In genomic region chr3:64440498-64440897, GRCh38 we compare ENCODE assay signal across 11 cellular contexts.
DNase-seq lines count a peak whose midpoint lies in the region; ATAC-seq and TF ChIP-seq lines count a peak whose summit lies in the region.
"Had no signal": no experiment of that assay in that cellular context is flagged by ENCODE, and none has a peak within 500 bp of the region (broad histone marks: within the 10 kb centered on the region; RNA-seq: fewer than 3 reads in every experiment).

No MANE protein-coding gene starts in this region.

- CTCF ChIA-PET in Calu3 (lab: Charles Lee), result no interaction called here

- H3K36me3 Mint-ChIP-seq in Calu3 (ENCODE audit: insufficient read depth, unreplicated experiment), result peaks cover 3% of the 10 kb centered on the region
- H3K36me3 Mint-ChIP-seq: activated naive CD8-positive, alpha-beta T cell treated with anti-CD3 and anti-CD28 coated beads, Interleukin-2, amount 10 ng/mL, durations not matched to agents 7 days and 5 days had no signal

- intact Hi-C loops in Calu3 (cut with micrococcal nuclease; ENCODE audit: unreplicated experiment), result no loop called here
- intact Hi-C loops in posterior vena cava (cut with DNase I), result no loop called here

- no peaks in the 10 kb centered on the region for H3K9me3 Mint-ChIP-seq in Calu3 (ENCODE audit: low read depth, unreplicated experiment)

- peak overlapping the region; percentile 36 for H3K27ac Mint-ChIP-seq in Calu3 (ENCODE audit: unreplicated experiment)
- H3K27ac Mint-ChIP-seq: activated naive CD8-positive, alpha-beta T cell treated with anti-CD3 and anti-CD28 coated beads, Interleukin-2, amount 10 ng/mL, durations not matched to agents 7 days and 5 days had no signal

- H3K27me3 Mint-ChIP-seq in Calu3 (ENCODE audit: unreplicated experiment), result no peaks in the 10 kb centered on the region

- ATAC-seq in GM21526 (IDR thresholded peaks at IDR 0.05; ENCODE audit: low FRiP score, unreplicated experiment), result no peak

- DNase-seq in Calu3, result peak; percentile 65
- peak; percentile 43 for DNase-seq in LHCN-M2 (ENCODE audit: low read depth)
- DNase-seq in dedifferentiated amniotic fluid mesenchymal stem cell (ENCODE audit: extremely low spot score), result peak; percentile 32
- peak; percentile 42 for DNase-seq in myocyte (ENCODE audit: low read depth)
- DNase-seq in DMS153 (lab: John Stamatoyannopoulos, UW), result no peak
- no peak for DNase-seq in posterior vena cava (ENCODE audit: low spot score)
- no peak for DNase-seq in GM19240 (ENCODE audit: insufficient read length, low spot score)
- DNase-seq: activated naive CD8-positive, alpha-beta T cell treated with anti-CD3 and anti-CD28 coated beads, Interleukin-2, amount 10 ng/mL, durations not matched to agents 7 days and 5 days; DND-41; Kasumi-1 had no signal

- peak overlapping the region; percentile 59 for H3K4me3 Mint-ChIP-seq in Calu3 (ENCODE audit: low read depth, unreplicated experiment)
- H3K4me3 Mint-ChIP-seq: activated naive CD8-positive, alpha-beta T cell treated with anti-CD3 and anti-CD28 coated beads, Interleukin-2, amount 10 ng/mL, durations not matched to agents 7 days and 5 days had no signal

- TF ChIP-seq CTCF in Calu3 (IDR thresholded peaks at IDR 0.05; ENCODE audit: unreplicated experiment), result no peak

- no TSS peak for BruUV-seq in Calu3 (replicated peaks; lab: Mats Ljungman, UMichigan)

- peaks cover 25% of the 10 kb centered on the region for H3K4me1 Mint-ChIP-seq in Calu3 (ENCODE audit: low read depth, unreplicated experiment)

Comparison
In these comparisons a context has a peak if more than half of its experiments do, and no peak if none do; other contexts are left out.
1. DNase-seq: peak in Calu3 (single experiment), LHCN-M2 (single experiment), dedifferentiated amniotic fluid mesenchymal stem cell (single experiment) and myocyte (single experiment); none in DMS153 (single experiment), posterior vena cava (single experiment) and GM19240 (single experiment).